In the genomic region with DNA sequence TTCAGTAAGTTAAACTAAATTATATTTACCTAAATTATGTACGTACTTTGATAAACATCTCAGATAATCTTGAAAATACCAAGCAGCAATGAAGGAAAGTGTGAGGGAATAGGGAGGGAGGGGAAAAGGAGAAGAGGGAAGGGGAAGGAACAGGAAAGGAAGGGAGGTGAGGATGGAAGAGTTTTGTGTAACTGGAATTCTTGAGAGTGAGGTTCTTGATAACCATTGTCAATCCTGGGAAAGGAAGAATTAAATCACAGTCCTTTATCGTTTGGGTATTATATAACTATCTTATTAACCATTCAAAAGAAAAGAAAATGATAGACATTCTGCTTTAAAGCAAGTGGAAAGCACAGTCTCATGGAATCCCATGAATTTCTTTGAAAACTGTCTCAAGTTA, we compare ENCODE assay signal across 11 cellular contexts.
"Had no signal": no experiment of that assay in that cellular context is flagged by ENCODE, and none has a peak within 500 bp of the region (broad histone marks: within the 10 kb centered on the region; RNA-seq: fewer than 3 reads in every experiment).

No MANE protein-coding gene starts in this region.

- H2AFZ ChIP-seq: GM23248, GM23338 had no signal

- H3K27ac Mint-ChIP-seq: GM23338, H9, HFFc6 had no signal

- H3K4me3 ChIP-seq: GM23248, GM23338, HAP-1 had no signal

- H3K9me3 Mint-ChIP-seq: GM23338, H9 had no signal

- DNase-seq: GM23248, GOT3, H7, H9, HCEC 1CT, HFFc6 had no signal

- H3K4me2 ChIP-seq: GM23338 had no signal

- H3K4me1 Mint-ChIP-seq: GM23338, H9 had no signal

- FAIRE-seq: H1, H54 had no signal

- H3K27ac ChIP-seq: GM23248 had no signal

- H3K9me3 ChIP-seq: HAP-1 had no signal

- H3K4me1 ChIP-seq: HAP-1 had no signal

- ATAC-seq: GM23338, HCT116 had no signal

- H3K4me3 Mint-ChIP-seq: GM23338, H9, HFFc6 had no signal

- H3K9ac ChIP-seq: GM23248 had no signal

- H3K36me3 ChIP-seq: HAP-1 had no signal
